1 cellular context compared by ENCODE assay signal in genomic region chr1:227847046-227847445, GRCh38.
TF ChIP-seq lines count a peak whose summit lies in the region.

No MANE protein-coding gene starts in this region.

TF ChIP-seq in K562, 482 proteins besides CTCF, POLR2A, EP300 and RAD21:
- TF ChIP-seq, protein P1, sequence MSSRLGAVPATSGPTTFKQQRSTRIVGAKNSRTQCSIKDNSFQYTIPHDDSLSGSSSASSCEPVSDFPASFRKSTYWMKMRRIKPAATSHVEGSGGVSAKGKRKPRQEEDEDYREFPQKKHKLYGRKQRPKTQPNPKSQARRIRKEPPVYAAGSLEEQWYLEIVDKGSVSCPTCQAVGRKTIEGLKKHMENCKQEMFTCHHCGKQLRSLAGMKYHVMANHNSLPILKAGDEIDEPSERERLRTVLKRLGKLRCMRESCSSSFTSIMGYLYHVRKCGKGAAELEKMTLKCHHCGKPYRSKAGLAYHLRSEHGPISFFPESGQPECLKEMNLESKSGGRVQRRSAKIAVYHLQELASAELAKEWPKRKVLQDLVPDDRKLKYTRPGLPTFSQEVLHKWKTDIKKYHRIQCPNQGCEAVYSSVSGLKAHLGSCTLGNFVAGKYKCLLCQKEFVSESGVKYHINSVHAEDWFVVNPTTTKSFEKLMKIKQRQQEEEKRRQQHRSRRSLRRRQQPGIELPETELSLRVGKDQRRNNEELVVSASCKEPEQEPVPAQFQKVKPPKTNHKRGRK (tag; IDR thresholded peaks at IDR 0.05) = 0 out of 2 replicates have a peak, but pooled peaks have one; percentile 13
- TF ChIP-seq RBM25 (IDR thresholded peaks at IDR 0.05; ENCODE audit: low read depth, low read length, severe bottlenecking) (peak; percentile 56), ZNF121 (CRISPR knock-in tag; conservative IDR thresholded peaks at IDR 0.05) (peak; percentile 99), BCOR (IDR thresholded peaks at IDR 0.05) (peak; percentile 62)
TF ChIP-seq in K562: peak in this region for 4; not testable (repeated sequence) for 478.
